25 cellular contexts compared by ENCODE assay signal in genomic region chr11:103926990-103927389, GRCh38.
"Had no signal": no experiment of that assay in that cellular context is flagged by ENCODE, and none has a peak within 500 bp of the region (broad histone marks: within the 10 kb centered on the region; RNA-seq: fewer than 3 reads in every experiment).

No MANE protein-coding gene starts in this region.

- ATAC-seq: activated CD8-positive, alpha-beta memory T cell treated with anti-CD3 and anti-CD28 coated beads, Interleukin-2, amount 10 ng/mL, durations not matched to agents 7 days and 5 days; activated naive CD8-positive, alpha-beta T cell treated with anti-CD3 and anti-CD28 coated beads, Interleukin-2, amount 50 U/mL, for 24 hours had no signal

- DNase-seq: activated CD4-positive, alpha-beta memory T cell treated with anti-CD3 and anti-CD28 coated beads, Interleukin-2, amount 10 ng/mL, durations not matched to agents 7 days and 5 days; activated CD4-positive, alpha-beta T cell treated with anti-CD3 and anti-CD28 coated beads for 1 hour; activated CD4-positive, alpha-beta T cell treated with anti-CD3 and anti-CD28 coated beads for 48 hours; activated CD4-positive, CD25-positive, alpha-beta regulatory T cell; activated CD8-positive, alpha-beta memory T cell treated with anti-CD3 and anti-CD28 coated beads for 24 hours; activated CD8-positive, alpha-beta memory T cell treated with anti-CD3 and anti-CD28 coated beads, Interleukin-2, amount 10 ng/mL, durations not matched to agents 7 days and 5 days; activated CD8-positive, alpha-beta memory T cell treated with anti-CD3 and anti-CD28 coated beads, Interleukin-2, amount 50 U/mL, for 48 hours; activated effector memory CD4-positive, alpha-beta T cell treated with Interleukin-2 at 50 U/mL for 16 hours; activated naive CD4-positive, alpha-beta T cell treated with anti-CD3 and anti-CD28 coated beads, Interleukin-2, amount 10 ng/mL, durations not matched to agents 7 days and 5 days; activated naive CD8-positive, alpha-beta T cell treated with anti-CD3 and anti-CD28 coated beads, Interleukin-2, amount 50 U/mL, for 24 hours; activated T-cell treated with anti-CD3 and anti-CD28 coated beads, Interleukin-2, amount 50 U/mL, for 48 hours; caudate nucleus; cerebellar nuclear complex; MG63; NCI-H1092; NCI-H1436 treated with DMSO at 0.1 percent for 48 hours; NCI-H2029; NCI-H774; SIG-M5; SW 1271; T-helper 1 cell; T-helper 9 cell; WERI-Rb-1 had no signal

- FAIRE-seq: bronchial epithelial cell, RCC 7860 had no signal
